Comparison of ENCODE assay signal across 7 cellular contexts in genomic region chr1:176783281-176783680, GRCh38.
"Had no signal": no experiment of that assay in that cellular context is flagged by ENCODE, and none has a peak within 500 bp of the region (broad histone marks: within the 10 kb centered on the region; RNA-seq: fewer than 3 reads in every experiment).

No MANE protein-coding gene starts in this region.

- H3K27ac ChIP-seq: HL-60, KMS-11 had no signal

- FAIRE-seq: HepG2, HTR-8/SVneo had no signal

- ATAC-seq: HepG2 had no signal

- H3K9ac ChIP-seq: KMS-11 had no signal

- H3K4me2 ChIP-seq: KMS-11 had no signal

- DNase-seq: IMR-90, KBM-7, KG1 had no signal
